9 cellular contexts compared by ENCODE assay signal in genomic region chr17:28982191-28982793, GRCh38. TPM values are rescaled to one million over a fixed set of nuclear protein-coding genes. Genes with fewer than 3 reads are reported as not detected.
DNase-seq lines count a peak whose midpoint lies in the region; ATAC-seq and TF ChIP-seq lines count a peak whose summit lies in the region.
"Had no signal": no experiment of that assay in that cellular context is flagged by ENCODE, and none has a peak within 500 bp of the region (broad histone marks: within the 10 kb centered on the region; RNA-seq: fewer than 3 reads in every experiment).

No MANE protein-coding gene starts in this region.

- CTCF ChIA-PET in PC-3 (lab: Charles Lee) = no interaction called here

- H3K36me3 ChIP-seq in BLaER1 treated with 17β-estradiol and CSF1 and Interleukin-3, amounts not matched to agents 10 nM and 100 nM = no peaks in the 10 kb centered on the region
- no peaks in the 10 kb centered on the region for H3K36me3 ChIP-seq in PC-3 (ENCODE audit: low read depth, low read length)

- ATAC-seq in HG03521 (IDR thresholded peaks at IDR 0.05; ENCODE audit: unreplicated experiment) = peak; percentile 61
- ATAC-seq in GM21367 (IDR thresholded peaks at IDR 0.05; ENCODE audit: unreplicated experiment) = no peak
- no peak for ATAC-seq in PC-3

- peak overlapping the region; percentile 24 for H3K4me3 Mint-ChIP-seq in activated CD4-positive, alpha-beta T cell treated with anti-CD3 and anti-CD28 coated beads, Interleukin-2, amount 10 ng/mL, durations not matched to agents 24 days and 14 days

- no peaks in the 10 kb centered on the region for H3K27me3 Mint-ChIP-seq in activated CD4-positive, alpha-beta T cell treated with anti-CD3 and anti-CD28 coated beads, Interleukin-2, amount 10 ng/mL, durations not matched to agents 24 days and 14 days

- H3F3A ChIP-seq in PC-3 (ENCODE audit: low read length, unreplicated experiment) = no peaks in the 10 kb centered on the region

- intact Hi-C loops in activated CD4-positive, alpha-beta T cell treated with anti-CD3 and anti-CD28 coated beads, Interleukin-2, amount 10 ng/mL, durations not matched to agents 24 days and 14 days (cut with micrococcal nuclease) = no loop called here
- intact Hi-C loops in PC-3 (cut with micrococcal nuclease) = no loop called here

- H3K79me2 ChIP-seq in PC-3 (ENCODE audit: low read length) = no peaks in the 10 kb centered on the region

- BruUV-seq in PC-3 (replicated peaks; lab: Mats Ljungman, UMichigan) = no TSS peak

- peak overlapping the region in 3 of 10 experiments; percentile 3 to 39 (median 23); a peak in 3 of 20 replicates for H3K4me3 ChIP-seq in BLaER1 treated with 17β-estradiol and CSF1 and Interleukin-3, amounts not matched to agents 10 nM and 100 nM
- no peak overlapping the region for H3K4me3 ChIP-seq in PC-3 (ENCODE audit: low read length)

- POLR2A ChIA-PET in PC-3 (lab: Charles Lee; ENCODE audit: unreplicated experiment) = no interaction called here

- no peaks in the 10 kb centered on the region for H3K9me2 ChIP-seq in PC-3 (replicated peaks; ENCODE audit: low read length)

- peak overlapping the region; percentile 50 for H3K27ac Mint-ChIP-seq in activated CD4-positive, alpha-beta T cell treated with anti-CD3 and anti-CD28 coated beads, Interleukin-2, amount 10 ng/mL, durations not matched to agents 24 days and 14 days

- peak overlapping the region; percentile 85 to 90 (median 89) for H3K27ac ChIP-seq in BLaER1 treated with 17β-estradiol and CSF1 and Interleukin-3, amounts not matched to agents 10 nM and 100 nM
- no peak overlapping the region for H3K27ac ChIP-seq in PC-3 (ENCODE audit: low read length)

- no peaks in the 10 kb centered on the region for H4K20me1 ChIP-seq in BLaER1 treated with 17β-estradiol and CSF1 and Interleukin-3, amounts not matched to agents 10 nM and 100 nM
- H4K20me1 ChIP-seq in PC-3 (ENCODE audit: low read length) = no peaks in the 10 kb centered on the region

- no peaks in the 10 kb centered on the region for H3K36me3 Mint-ChIP-seq in activated CD4-positive, alpha-beta T cell treated with anti-CD3 and anti-CD28 coated beads, Interleukin-2, amount 10 ng/mL, durations not matched to agents 24 days and 14 days (ENCODE audit: low read depth)

- H3K4me1 ChIP-seq in BLaER1 treated with 17β-estradiol and CSF1 and Interleukin-3, amounts not matched to agents 10 nM and 100 nM = peaks cover 77 to 97% (median 90%) of the 10 kb centered on the region in 10 experiments
- no peaks in the 10 kb centered on the region for H3K4me1 ChIP-seq in PC-3 (ENCODE audit: insufficient read depth, low read length)

- H2AFZ ChIP-seq in PC-3 (ENCODE audit: low read length) = no peak overlapping the region

- peak overlapping the region; percentile 53 to 76 (median 71) for H3K9ac ChIP-seq in BLaER1 treated with 17β-estradiol and CSF1 and Interleukin-3, amounts not matched to agents 10 nM and 100 nM
- no peak overlapping the region for H3K9ac ChIP-seq in PC-3 (ENCODE audit: low read length)

- H3K27me3 ChIP-seq in BLaER1 treated with 17β-estradiol and CSF1 and Interleukin-3, amounts not matched to agents 10 nM and 100 nM = peaks cover 0 to 14% (median 0%) of the 10 kb centered on the region in 11 experiments; a peak in 3 of 22 replicates
- peaks cover 3% of the 10 kb centered on the region; the same call in 1 of the 2 replicates for H3K27me3 ChIP-seq in PC-3 (ENCODE audit: low read length)

- peak; percentile 80 for DNase-seq in activated CD4-positive, alpha-beta T cell treated with anti-CD3 and anti-CD28 coated beads, Interleukin-2, amount 10 ng/mL, durations not matched to agents 24 days and 14 days
- DNase-seq in effector CD4-positive, alpha-beta T cell = peak; percentile 50
- DNase-seq in stimulated activated CD4-positive, alpha-beta T cell treated with anti-CD3 and anti-CD28 coated beads, Interleukin-15, amount 100 ng/mL, for 48 hours (ENCODE audit: low read depth in 2 of 2) = peak; percentile 4 to 19
- DNase-seq in RKO (ENCODE audit: low spot score) = no peak
- no peak for DNase-seq in PC-3

- H3K4me1 Mint-ChIP-seq in activated CD4-positive, alpha-beta T cell treated with anti-CD3 and anti-CD28 coated beads, Interleukin-2, amount 10 ng/mL, durations not matched to agents 24 days and 14 days = peaks cover 21% of the 10 kb centered on the region

- no peaks in the 10 kb centered on the region for H3K9me3 ChIP-seq in BLaER1 treated with 17β-estradiol and CSF1 and Interleukin-3, amounts not matched to agents 10 nM and 100 nM (replicated peaks in 1 of 11)
- no peaks in the 10 kb centered on the region for H3K9me3 ChIP-seq in PC-3 (ENCODE audit: low read length)

- no peak for TF ChIP-seq CTCF in PC-3 (conservative IDR thresholded peaks at IDR 0.05; ENCODE audit: low read depth, low read length)

- peak overlapping the region; percentile 71 to 96 (median 88) for H3K4me2 ChIP-seq in BLaER1 treated with 17β-estradiol and CSF1 and Interleukin-3, amounts not matched to agents 10 nM and 100 nM
- no peak overlapping the region for H3K4me2 ChIP-seq in PC-3 (ENCODE audit: low read length)

- H3K9me3 Mint-ChIP-seq in activated CD4-positive, alpha-beta T cell treated with anti-CD3 and anti-CD28 coated beads, Interleukin-2, amount 10 ng/mL, durations not matched to agents 24 days and 14 days = no peaks in the 10 kb centered on the region

RNA-seq across cellular contexts. Expression of gene SEZ6, which starts 23.5 kb away (rescaled TPM):
- total RNA-seq in activated CD4-positive, alpha-beta T cell treated with anti-CD3 and anti-CD28 coated beads, Interleukin-2, amount 10 ng/mL, durations not matched to agents 24 days and 14 days = not detected in 2 replicates
- not detected in 2 replicates for total RNA-seq in PC-3 (2014; rRNA removed)
- total RNA-seq: activated CD8-positive, alpha-beta memory T cell treated with anti-CD3 and anti-CD28 coated beads for 36 hours had no signal

RNA-seq across cellular contexts. Expression of gene PHF12, which starts 31.0 kb away (rescaled TPM):
- 61.1 TPM in 2 replicates for total RNA-seq in activated CD4-positive, alpha-beta T cell treated with anti-CD3 and anti-CD28 coated beads, Interleukin-2, amount 10 ng/mL, durations not matched to agents 24 days and 14 days
- total RNA-seq in PC-3 (2014; rRNA removed) = 20.6 and 25.0 TPM in 2 replicates

Comparison
In these comparisons a context has a peak if more than half of its experiments do, and no peak if none do; other contexts are left out.
1. DNase-seq: peak in activated CD4-positive, alpha-beta T cell treated with anti-CD3 and anti-CD28 coated beads, Interleukin-2, amount 10 ng/mL, durations not matched to agents 24 days and 14 days (single experiment), effector CD4-positive, alpha-beta T cell (single experiment) and stimulated activated CD4-positive, alpha-beta T cell treated with anti-CD3 and anti-CD28 coated beads, Interleukin-15, amount 100 ng/mL, for 48 hours (2 of 2); none in RKO (single experiment) and PC-3 (single experiment).